1 cellular context compared by ENCODE assay signal in the genomic region with DNA sequence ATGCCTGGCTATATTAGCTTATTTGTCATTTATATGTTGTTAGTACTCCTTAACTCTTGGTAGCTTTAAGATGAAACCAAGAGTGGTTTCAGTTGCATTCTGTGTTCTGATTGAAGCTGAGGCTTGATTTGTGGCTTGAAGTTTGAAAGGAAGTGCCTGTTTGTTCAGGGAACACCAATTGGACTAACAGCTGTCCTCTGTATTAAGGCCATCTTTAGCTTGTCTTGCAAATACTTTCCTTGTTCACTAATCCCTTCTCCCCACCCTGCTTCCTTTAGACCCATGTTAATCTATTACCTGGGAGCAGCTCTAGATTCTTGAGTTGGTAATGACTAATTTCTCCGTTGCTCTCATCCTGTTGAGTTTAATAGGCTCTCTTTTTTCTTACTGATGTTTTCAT.
TF ChIP-seq lines count a peak whose summit lies in the region.

No MANE protein-coding gene starts in this region.

TF ChIP-seq in HepG2, 621 proteins besides CTCF, POLR2A, EP300 and RAD21 (continued from another document and continues in another):
- TF ChIP-seq, protein P1, sequence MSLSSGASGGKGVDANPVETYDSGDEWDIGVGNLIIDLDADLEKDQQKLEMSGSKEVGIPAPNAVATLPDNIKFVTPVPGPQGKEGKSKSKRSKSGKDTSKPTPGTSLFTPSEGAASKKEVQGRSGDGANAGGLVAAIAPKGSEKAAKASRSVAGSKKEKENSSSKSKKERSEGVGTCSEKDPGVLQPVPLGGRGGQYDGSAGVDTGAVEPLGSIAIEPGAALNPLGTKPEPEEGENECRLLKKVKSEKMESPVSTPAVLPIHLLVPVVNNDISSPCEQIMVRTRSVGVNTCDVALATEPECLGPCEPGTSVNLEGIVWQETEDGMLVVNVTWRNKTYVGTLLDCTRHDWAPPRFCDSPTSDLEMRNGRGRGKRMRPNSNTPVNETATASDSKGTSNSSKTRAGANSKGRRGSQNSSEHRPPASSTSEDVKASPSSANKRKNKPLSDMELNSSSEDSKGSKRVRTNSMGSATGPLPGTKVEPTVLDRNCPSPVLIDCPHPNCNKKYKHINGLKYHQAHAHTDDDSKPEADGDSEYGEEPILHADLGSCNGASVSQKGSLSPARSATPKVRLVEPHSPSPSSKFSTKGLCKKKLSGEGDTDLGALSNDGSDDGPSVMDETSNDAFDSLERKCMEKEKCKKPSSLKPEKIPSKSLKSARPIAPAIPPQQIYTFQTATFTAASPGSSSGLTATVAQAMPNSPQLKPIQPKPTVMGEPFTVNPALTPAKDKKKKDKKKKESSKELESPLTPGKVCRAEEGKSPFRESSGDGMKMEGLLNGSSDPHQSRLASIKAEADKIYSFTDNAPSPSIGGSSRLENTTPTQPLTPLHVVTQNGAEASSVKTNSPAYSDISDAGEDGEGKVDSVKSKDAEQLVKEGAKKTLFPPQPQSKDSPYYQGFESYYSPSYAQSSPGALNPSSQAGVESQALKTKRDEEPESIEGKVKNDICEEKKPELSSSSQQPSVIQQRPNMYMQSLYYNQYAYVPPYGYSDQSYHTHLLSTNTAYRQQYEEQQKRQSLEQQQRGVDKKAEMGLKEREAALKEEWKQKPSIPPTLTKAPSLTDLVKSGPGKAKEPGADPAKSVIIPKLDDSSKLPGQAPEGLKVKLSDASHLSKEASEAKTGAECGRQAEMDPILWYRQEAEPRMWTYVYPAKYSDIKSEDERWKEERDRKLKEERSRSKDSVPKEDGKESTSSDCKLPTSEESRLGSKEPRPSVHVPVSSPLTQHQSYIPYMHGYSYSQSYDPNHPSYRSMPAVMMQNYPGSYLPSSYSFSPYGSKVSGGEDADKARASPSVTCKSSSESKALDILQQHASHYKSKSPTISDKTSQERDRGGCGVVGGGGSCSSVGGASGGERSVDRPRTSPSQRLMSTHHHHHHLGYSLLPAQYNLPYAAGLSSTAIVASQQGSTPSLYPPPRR (CRISPR knock-in tag; IDR thresholded peaks at IDR 0.05; ENCODE audit: borderline replicate concordance), result no peak
- TF ChIP-seq, protein P2, sequence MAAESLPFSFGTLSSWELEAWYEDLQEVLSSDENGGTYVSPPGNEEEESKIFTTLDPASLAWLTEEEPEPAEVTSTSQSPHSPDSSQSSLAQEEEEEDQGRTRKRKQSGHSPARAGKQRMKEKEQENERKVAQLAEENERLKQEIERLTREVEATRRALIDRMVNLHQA (CRISPR knock-in tag; IDR thresholded peaks at IDR 0.05), result no peak
- no peak for TF ChIP-seq CEBPB (IDR thresholded peaks at IDR 0.05; ENCODE audit: borderline replicate concordance, low read depth, low read length)
- no peak for TF ChIP-seq ADNP (CRISPR knock-in tag; IDR thresholded peaks at IDR 0.05)
- no peak for TF ChIP-seq HNRNPH1 (optimal IDR thresholded peaks at IDR 0.05; ENCODE audit: low read depth, low read length)
- TF ChIP-seq, protein P3, sequence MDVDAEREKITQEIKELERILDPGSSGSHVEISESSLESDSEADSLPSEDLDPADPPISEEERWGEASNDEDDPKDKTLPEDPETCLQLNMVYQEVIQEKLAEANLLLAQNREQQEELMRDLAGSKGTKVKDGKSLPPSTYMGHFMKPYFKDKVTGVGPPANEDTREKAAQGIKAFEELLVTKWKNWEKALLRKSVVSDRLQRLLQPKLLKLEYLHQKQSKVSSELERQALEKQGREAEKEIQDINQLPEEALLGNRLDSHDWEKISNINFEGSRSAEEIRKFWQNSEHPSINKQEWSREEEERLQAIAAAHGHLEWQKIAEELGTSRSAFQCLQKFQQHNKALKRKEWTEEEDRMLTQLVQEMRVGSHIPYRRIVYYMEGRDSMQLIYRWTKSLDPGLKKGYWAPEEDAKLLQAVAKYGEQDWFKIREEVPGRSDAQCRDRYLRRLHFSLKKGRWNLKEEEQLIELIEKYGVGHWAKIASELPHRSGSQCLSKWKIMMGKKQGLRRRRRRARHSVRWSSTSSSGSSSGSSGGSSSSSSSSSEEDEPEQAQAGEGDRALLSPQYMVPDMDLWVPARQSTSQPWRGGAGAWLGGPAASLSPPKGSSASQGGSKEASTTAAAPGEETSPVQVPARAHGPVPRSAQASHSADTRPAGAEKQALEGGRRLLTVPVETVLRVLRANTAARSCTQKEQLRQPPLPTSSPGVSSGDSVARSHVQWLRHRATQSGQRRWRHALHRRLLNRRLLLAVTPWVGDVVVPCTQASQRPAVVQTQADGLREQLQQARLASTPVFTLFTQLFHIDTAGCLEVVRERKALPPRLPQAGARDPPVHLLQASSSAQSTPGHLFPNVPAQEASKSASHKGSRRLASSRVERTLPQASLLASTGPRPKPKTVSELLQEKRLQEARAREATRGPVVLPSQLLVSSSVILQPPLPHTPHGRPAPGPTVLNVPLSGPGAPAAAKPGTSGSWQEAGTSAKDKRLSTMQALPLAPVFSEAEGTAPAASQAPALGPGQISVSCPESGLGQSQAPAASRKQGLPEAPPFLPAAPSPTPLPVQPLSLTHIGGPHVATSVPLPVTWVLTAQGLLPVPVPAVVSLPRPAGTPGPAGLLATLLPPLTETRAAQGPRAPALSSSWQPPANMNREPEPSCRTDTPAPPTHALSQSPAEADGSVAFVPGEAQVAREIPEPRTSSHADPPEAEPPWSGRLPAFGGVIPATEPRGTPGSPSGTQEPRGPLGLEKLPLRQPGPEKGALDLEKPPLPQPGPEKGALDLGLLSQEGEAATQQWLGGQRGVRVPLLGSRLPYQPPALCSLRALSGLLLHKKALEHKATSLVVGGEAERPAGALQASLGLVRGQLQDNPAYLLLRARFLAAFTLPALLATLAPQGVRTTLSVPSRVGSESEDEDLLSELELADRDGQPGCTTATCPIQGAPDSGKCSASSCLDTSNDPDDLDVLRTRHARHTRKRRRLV (CRISPR knock-in tag; IDR thresholded peaks at IDR 0.05), result no peak
- peak; percentile 18; the same call in 1 of the 2 replicates for TF ChIP-seq SAP130 (CRISPR knock-in tag; IDR thresholded peaks at IDR 0.05; ENCODE audit: low read depth)
- no peak for TF ChIP-seq ZNF776 (CRISPR knock-in tag; IDR thresholded peaks at IDR 0.05)
- TF ChIP-seq, protein P4, sequence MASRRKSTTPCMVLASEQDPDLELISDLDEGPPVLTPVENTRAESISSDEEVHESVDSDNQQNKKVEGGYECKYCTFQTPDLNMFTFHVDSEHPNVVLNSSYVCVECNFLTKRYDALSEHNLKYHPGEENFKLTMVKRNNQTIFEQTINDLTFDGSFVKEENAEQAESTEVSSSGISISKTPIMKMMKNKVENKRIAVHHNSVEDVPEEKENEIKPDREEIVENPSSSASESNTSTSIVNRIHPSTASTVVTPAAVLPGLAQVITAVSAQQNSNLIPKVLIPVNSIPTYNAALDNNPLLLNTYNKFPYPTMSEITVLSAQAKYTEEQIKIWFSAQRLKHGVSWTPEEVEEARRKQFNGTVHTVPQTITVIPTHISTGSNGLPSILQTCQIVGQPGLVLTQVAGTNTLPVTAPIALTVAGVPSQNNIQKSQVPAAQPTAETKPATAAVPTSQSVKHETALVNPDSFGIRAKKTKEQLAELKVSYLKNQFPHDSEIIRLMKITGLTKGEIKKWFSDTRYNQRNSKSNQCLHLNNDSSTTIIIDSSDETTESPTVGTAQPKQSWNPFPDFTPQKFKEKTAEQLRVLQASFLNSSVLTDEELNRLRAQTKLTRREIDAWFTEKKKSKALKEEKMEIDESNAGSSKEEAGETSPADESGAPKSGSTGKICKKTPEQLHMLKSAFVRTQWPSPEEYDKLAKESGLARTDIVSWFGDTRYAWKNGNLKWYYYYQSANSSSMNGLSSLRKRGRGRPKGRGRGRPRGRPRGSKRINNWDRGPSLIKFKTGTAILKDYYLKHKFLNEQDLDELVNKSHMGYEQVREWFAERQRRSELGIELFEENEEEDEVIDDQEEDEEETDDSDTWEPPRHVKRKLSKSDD (CRISPR knock-in tag; IDR thresholded peaks at IDR 0.05; ENCODE audit: low read depth), result no peak
- TF ChIP-seq NAIF1 (CRISPR knock-in tag; IDR thresholded peaks at IDR 0.05; ENCODE audit: borderline replicate concordance), result no peak
- no peak for TF ChIP-seq NR2F2 (IDR thresholded peaks at IDR 0.05; ENCODE audit: borderline replicate concordance, low read depth)
- no peak for TF ChIP-seq ZNF382 (CRISPR knock-in tag; IDR thresholded peaks at IDR 0.05; ENCODE audit: borderline replicate concordance)
- TF ChIP-seq, protein P5, sequence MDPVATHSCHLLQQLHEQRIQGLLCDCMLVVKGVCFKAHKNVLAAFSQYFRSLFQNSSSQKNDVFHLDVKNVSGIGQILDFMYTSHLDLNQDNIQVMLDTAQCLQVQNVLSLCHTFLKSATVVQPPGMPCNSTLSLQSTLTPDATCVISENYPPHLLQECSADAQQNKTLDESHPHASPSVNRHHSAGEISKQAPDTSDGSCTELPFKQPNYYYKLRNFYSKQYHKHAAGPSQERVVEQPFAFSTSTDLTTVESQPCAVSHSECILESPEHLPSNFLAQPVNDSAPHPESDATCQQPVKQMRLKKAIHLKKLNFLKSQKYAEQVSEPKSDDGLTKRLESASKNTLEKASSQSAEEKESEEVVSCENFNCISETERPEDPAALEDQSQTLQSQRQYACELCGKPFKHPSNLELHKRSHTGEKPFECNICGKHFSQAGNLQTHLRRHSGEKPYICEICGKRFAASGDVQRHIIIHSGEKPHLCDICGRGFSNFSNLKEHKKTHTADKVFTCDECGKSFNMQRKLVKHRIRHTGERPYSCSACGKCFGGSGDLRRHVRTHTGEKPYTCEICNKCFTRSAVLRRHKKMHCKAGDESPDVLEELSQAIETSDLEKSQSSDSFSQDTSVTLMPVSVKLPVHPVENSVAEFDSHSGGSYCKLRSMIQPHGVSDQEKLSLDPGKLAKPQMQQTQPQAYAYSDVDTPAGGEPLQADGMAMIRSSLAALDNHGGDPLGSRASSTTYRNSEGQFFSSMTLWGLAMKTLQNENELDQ (CRISPR knock-in tag; IDR thresholded peaks at IDR 0.05; ENCODE audit: borderline replicate concordance), result no peak
- no peak for TF ChIP-seq CENPX (CRISPR knock-in tag; IDR thresholded peaks at IDR 0.05)
- 0 out of 2 replicates have a peak, but pooled peaks have one; percentile 21 for TF ChIP-seq ZNF614 (CRISPR knock-in tag; IDR thresholded peaks at IDR 0.05; ENCODE audit: borderline replicate concordance)
- no peak for TF ChIP-seq SP5 (CRISPR knock-in tag; IDR thresholded peaks at IDR 0.05; ENCODE audit: borderline replicate concordance, low read depth)
- TF ChIP-seq, protein P6, sequence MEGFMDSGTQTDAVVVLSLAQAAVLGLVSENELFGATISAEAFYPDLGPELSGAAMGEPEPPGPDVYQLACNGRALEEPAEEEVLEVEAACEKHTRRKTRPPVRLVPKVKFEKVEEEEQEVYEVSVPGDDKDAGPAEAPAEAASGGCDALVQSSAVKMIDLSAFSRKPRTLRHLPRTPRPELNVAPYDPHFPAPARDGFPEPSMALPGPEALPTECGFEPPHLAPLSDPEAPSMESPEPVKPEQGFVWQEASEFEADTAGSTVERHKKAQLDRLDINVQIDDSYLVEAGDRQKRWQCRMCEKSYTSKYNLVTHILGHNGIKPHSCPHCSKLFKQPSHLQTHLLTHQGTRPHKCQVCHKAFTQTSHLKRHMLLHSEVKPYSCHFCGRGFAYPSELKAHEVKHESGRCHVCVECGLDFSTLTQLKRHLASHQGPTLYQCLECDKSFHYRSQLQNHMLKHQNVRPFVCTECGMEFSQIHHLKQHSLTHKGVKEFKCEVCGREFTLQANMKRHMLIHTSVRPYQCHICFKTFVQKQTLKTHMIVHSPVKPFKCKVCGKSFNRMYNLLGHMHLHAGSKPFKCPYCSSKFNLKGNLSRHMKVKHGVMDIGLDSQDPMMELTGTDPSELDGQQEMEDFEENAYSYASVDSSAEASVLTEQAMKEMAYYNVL (CRISPR knock-in tag; IDR thresholded peaks at IDR 0.05; ENCODE audit: borderline replicate concordance), result no peak
- TF ChIP-seq TCF7 (IDR thresholded peaks at IDR 0.05; ENCODE audit: low read depth), result no peak
- TF ChIP-seq, protein P7, sequence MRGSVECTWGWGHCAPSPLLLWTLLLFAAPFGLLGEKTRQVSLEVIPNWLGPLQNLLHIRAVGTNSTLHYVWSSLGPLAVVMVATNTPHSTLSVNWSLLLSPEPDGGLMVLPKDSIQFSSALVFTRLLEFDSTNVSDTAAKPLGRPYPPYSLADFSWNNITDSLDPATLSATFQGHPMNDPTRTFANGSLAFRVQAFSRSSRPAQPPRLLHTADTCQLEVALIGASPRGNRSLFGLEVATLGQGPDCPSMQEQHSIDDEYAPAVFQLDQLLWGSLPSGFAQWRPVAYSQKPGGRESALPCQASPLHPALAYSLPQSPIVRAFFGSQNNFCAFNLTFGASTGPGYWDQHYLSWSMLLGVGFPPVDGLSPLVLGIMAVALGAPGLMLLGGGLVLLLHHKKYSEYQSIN (CRISPR knock-in tag; IDR thresholded peaks at IDR 0.05; ENCODE audit: borderline replicate concordance), result no peak
- TF ChIP-seq, protein P8, sequence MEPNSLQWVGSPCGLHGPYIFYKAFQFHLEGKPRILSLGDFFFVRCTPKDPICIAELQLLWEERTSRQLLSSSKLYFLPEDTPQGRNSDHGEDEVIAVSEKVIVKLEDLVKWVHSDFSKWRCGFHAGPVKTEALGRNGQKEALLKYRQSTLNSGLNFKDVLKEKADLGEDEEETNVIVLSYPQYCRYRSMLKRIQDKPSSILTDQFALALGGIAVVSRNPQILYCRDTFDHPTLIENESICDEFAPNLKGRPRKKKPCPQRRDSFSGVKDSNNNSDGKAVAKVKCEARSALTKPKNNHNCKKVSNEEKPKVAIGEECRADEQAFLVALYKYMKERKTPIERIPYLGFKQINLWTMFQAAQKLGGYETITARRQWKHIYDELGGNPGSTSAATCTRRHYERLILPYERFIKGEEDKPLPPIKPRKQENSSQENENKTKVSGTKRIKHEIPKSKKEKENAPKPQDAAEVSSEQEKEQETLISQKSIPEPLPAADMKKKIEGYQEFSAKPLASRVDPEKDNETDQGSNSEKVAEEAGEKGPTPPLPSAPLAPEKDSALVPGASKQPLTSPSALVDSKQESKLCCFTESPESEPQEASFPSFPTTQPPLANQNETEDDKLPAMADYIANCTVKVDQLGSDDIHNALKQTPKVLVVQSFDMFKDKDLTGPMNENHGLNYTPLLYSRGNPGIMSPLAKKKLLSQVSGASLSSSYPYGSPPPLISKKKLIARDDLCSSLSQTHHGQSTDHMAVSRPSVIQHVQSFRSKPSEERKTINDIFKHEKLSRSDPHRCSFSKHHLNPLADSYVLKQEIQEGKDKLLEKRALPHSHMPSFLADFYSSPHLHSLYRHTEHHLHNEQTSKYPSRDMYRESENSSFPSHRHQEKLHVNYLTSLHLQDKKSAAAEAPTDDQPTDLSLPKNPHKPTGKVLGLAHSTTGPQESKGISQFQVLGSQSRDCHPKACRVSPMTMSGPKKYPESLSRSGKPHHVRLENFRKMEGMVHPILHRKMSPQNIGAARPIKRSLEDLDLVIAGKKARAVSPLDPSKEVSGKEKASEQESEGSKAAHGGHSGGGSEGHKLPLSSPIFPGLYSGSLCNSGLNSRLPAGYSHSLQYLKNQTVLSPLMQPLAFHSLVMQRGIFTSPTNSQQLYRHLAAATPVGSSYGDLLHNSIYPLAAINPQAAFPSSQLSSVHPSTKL (CRISPR knock-in tag; IDR thresholded peaks at IDR 0.05), result peak; percentile 48
- TF ChIP-seq KDM2A (CRISPR knock-in tag; IDR thresholded peaks at IDR 0.05; ENCODE audit: borderline replicate concordance, low read depth), result no peak
- TF ChIP-seq ZNF616 (CRISPR knock-in tag; IDR thresholded peaks at IDR 0.05; ENCODE audit: low read depth), result no peak
- TF ChIP-seq PHF21A (CRISPR knock-in tag; IDR thresholded peaks at IDR 0.05), result no peak
- no peak for TF ChIP-seq ZNF850 (CRISPR knock-in tag; conservative IDR thresholded peaks at IDR 0.05)
- no peak for TF ChIP-seq FOXA1 (IDR thresholded peaks at IDR 0.05)
- TF ChIP-seq FOXA1 (CRISPR knock-in tag; IDR thresholded peaks at IDR 0.05), result peak; percentile 48; the same call in 1 of the 2 replicates
